30 cellular contexts compared by ENCODE assay signal in the genomic region with DNA sequence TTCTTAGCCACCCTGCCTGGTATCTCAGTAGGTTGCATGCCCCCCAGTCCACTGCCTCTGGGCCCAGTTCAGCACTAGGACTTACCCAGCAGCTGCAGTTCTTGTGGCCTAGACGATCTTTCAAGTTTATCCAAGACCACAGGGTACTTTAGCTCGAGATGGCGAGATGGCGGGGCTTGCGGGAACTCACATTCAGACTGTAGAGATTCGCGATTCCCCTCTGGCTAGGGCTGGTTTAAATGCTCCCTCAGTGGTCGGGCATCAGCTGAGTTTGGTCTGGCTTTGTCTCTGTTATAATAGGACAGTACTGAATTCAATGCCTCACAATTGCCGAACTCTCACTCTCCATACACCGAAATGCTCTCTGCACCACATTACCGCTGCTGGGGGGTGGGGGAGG. TPM values are rescaled to one million over a fixed set of nuclear protein-coding genes. Genes with fewer than 3 reads are reported as not detected.
"Had no signal": no experiment of that assay in that cellular context is flagged by ENCODE, and none has a peak within 500 bp of the region (broad histone marks: within the 10 kb centered on the region; RNA-seq: fewer than 3 reads in every experiment).

No MANE protein-coding gene starts in this region.

- H3K27ac Mint-ChIP-seq: mesothelial cell of epicardium; naive B cell; natural killer cell; nephron progenitor cell; progenitor cell of endocrine pancreas; stimulated activated memory B cell treated with anti-CD40 and anti-IgM and Interleukin-4, amounts not matched to agents 10 μg/mL and 1 μg/mL and 100 μg/mL, for 72 hours had no signal

- ATAC-seq: natural killer cell; right lobe of liver; stimulated activated memory B cell treated with anti-CD40 and anti-IgM and Interleukin-4, amounts not matched to agents 10 μg/mL and 1 μg/mL and 100 μg/mL, for 72 hours; stimulated activated naive CD8-positive, alpha-beta T cell treated with anti-CD3 and anti-CD28 coated beads, Interleukin-15, Interleukin-2, amounts not matched to agents 100 U/mL and 50 U/mL, for 24 hours had no signal

- H3K4me3 Mint-ChIP-seq: mesothelial cell of epicardium; naive B cell; natural killer cell; nephron progenitor cell; stimulated activated memory B cell treated with anti-CD40 and anti-IgM and Interleukin-4, amounts not matched to agents 10 μg/mL and 1 μg/mL and 100 μg/mL, for 72 hours had no signal

- DNase-seq: hypothalamus; islet precursor cell; left ventricle myocardium inferior; mesendoderm; naive B cell; natural killer cell; nephron progenitor cell; nucleus accumbens; right lobe of liver; stimulated activated CD4-positive, alpha-beta T cell treated with anti-CD3 and anti-CD28 coated beads, Interleukin-1b, Interleukin-23, amount 100 ng/mL, for 48 hours; stimulated activated CD4-positive, alpha-beta T cell treated with anti-CD3 and anti-CD28 coated beads, Interleukin-2, amount 100 ng/mL, for 48 hours; stimulated activated CD4-positive, alpha-beta T cell treated with anti-CD3 and anti-CD28 coated beads, Interleukin-4, amount 100 ng/mL, for 4 hours; stimulated activated CD8-positive, alpha-beta memory T cell treated with anti-CD3 and anti-CD28 coated beads, Interleukin-4, amount 100 ng/mL, for 48 hours; stimulated activated naive CD8-positive, alpha-beta T cell treated with anti-CD3 and anti-CD28 coated beads, Interleukin-15, Interleukin-2, amounts not matched to agents 100 U/mL and 50 U/mL, for 24 hours; stomach; testis; thyroid gland; transverse colon; upper lobe of left lung had no signal

- H3K27me3 ChIP-seq: right atrium auricular region, right lobe of liver, stomach, testis, thyroid gland, transverse colon, upper lobe of left lung, vagina had no signal

- H3K4me1 ChIP-seq: left ventricle myocardium inferior, parathyroid adenoma, right atrium auricular region, right lobe of liver, stomach, testis, thyroid gland, transverse colon, upper lobe of left lung, vagina had no signal

- H3K9me3 ChIP-seq: right atrium auricular region, right lobe of liver, testis, thyroid gland, transverse colon, upper lobe of left lung, vagina had no signal

- H3K27ac ChIP-seq: left ventricle myocardium inferior, parathyroid adenoma, right atrium auricular region, right lobe of liver, stomach, testis, thyroid gland, transverse colon, upper lobe of left lung, vagina had no signal

- H3K79me2 ChIP-seq: parathyroid adenoma had no signal

- H3K4me2 ChIP-seq: smooth muscle cell had no signal

- H3K4me3 ChIP-seq: left ventricle myocardium inferior, lung, right atrium auricular region, right lobe of liver, smooth muscle cell, stomach, thyroid gland, transverse colon, upper lobe of left lung, vagina had no signal

- H3K36me3 Mint-ChIP-seq: mesothelial cell of epicardium; stimulated activated memory B cell treated with anti-CD40 and anti-IgM and Interleukin-4, amounts not matched to agents 10 μg/mL and 1 μg/mL and 100 μg/mL, for 72 hours had no signal

- H2AFZ ChIP-seq: parathyroid adenoma had no signal

- H3K27me3 Mint-ChIP-seq: progenitor cell of endocrine pancreas had no signal

- H3K4me1 Mint-ChIP-seq: mesothelial cell of epicardium; naive B cell; natural killer cell; nephron progenitor cell; stimulated activated memory B cell treated with anti-CD40 and anti-IgM and Interleukin-4, amounts not matched to agents 10 μg/mL and 1 μg/mL and 100 μg/mL, for 72 hours had no signal

- H3K36me3 ChIP-seq: left ventricle myocardium inferior, right atrium auricular region, right lobe of liver, stomach, thyroid gland, transverse colon, upper lobe of left lung, vagina had no signal

RNA-seq across cellular contexts. Expression of a gene that starts 22.2 kb away (rescaled TPM):
- total RNA-seq: left ventricle myocardium inferior, mesothelial cell of epicardium, osteoblast, pulmonary artery endothelial cell, renal cortical epithelial cell had no signal
